Comparison of ENCODE assay signal across 1 cellular context in genomic region chr9:3810231-3810630, GRCh38.
TF ChIP-seq lines count a peak whose summit lies in the region.

No MANE protein-coding gene starts in this region.

TF ChIP-seq in A549, 52 proteins besides CTCF, POLR2A, EP300 and RAD21 (continued from another document):
- TF ChIP-seq FOSL2 (IDR thresholded peaks at IDR 0.05) = no peak
- TF ChIP-seq FOSL2 (CRISPR knock-in tag; IDR thresholded peaks at IDR 0.05) = no peak
- no peak for TF ChIP-seq TP53 (CRISPR knock-in tag; IDR thresholded peaks at IDR 0.05)
- no peak for TF ChIP-seq EHMT2 (IDR thresholded peaks at IDR 0.05; ENCODE audit: low read depth)
- no peak for TF ChIP-seq ZSCAN20 (CRISPR knock-in tag; IDR thresholded peaks at IDR 0.05)
- no peak for TF ChIP-seq POLR2AphosphoS2 (conservative IDR thresholded peaks at IDR 0.05; ENCODE audit: low read length)
- TF ChIP-seq, protein P1, sequence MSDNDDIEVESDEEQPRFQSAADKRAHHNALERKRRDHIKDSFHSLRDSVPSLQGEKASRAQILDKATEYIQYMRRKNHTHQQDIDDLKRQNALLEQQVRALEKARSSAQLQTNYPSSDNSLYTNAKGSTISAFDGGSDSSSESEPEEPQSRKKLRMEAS (IDR thresholded peaks at IDR 0.05) = no peak
